Comparison of ENCODE assay signal across 38 cellular contexts in the genomic region with DNA sequence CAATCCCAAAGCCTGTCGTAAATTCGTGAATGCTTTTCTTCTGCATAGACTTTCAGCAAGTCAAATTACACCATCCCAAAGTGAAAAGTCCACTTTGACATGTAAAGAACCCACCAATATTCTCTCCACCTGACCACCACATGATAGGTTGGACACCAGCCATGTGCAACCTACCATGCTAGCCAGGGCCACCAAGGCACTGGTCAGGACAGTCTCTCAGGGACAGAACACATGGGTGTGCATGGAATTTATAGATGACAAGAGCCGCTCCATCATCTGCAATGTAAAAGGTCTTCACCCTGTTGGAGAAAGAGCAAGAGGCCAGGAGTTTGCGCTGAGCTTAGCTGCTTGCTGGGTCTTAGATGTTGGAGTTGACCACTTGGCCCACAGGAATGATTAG. TPM values are rescaled to one million over a fixed set of nuclear protein-coding genes. Genes with fewer than 3 reads are reported as not detected.
"Had no signal": no experiment of that assay in that cellular context is flagged by ENCODE, and none has a peak within 500 bp of the region (broad histone marks: within the 10 kb centered on the region; RNA-seq: fewer than 3 reads in every experiment).

No MANE protein-coding gene starts in this region.

- H3K36me3 ChIP-seq: MG63 had no signal

- H3K4me3 ChIP-seq: MG63 had no signal

- H3K9ac ChIP-seq: KMS-11 had no signal

- DNase-seq: Kasumi-1, MG63, MM.1S, MV-4-11, NCI-H1048, NCI-H1092, NCI-H1092 treated with DMSO at 0.1 percent for 48 hours, NCI-H1105, NCI-H1105 treated with DMSO at 0.1 percent for 48 hours, NCI-H1417, NCI-H1417 treated with DMSO at 0.1 percent for 48 hours, NCI-H1436, NCI-H1436 treated with DMSO at 0.1 percent for 48 hours, NCI-H146, NCI-H1694, NCI-H1694 treated with DMSO at 0.1 percent for 48 hours, NCI-H187, NCI-H187 treated with DMSO at 0.1 percent for 48 hours, NCI-H1930, NCI-H2029, NCI-H2029 treated with DMSO at 0.1 percent for 48 hours, NCI-H2081, NCI-H2081 treated with DMSO at 0.1 percent for 48 hours, NCI-H2107, NCI-H2171, NCI-H2171 treated with DMSO at 0.1 percent for 48 hours, NCI-H2227 treated with DMSO at 0.1 percent for 48 hours, NCI-H226, NCI-H345, NCI-H446, NCI-H446 treated with DMSO at 0.1 percent for 48 hours, NCI-H510A, NCI-H510A treated with DMSO at 0.1 percent for 48 hours had no signal

- H3K4me2 ChIP-seq: KMS-11 had no signal

- H3K27ac ChIP-seq: KMS-11 had no signal

- H3K9me3 ChIP-seq: MG63 had no signal

RNA-seq across cellular contexts. Expression of a gene that starts 5.4 kb away (rescaled TPM):
- total RNA-seq: LHCN-M2, M059J, MCF 10A, NCI-H460 had no signal

RNA-seq across cellular contexts. Expression of a gene that starts 13.4 kb away (rescaled TPM):
- total RNA-seq: LHCN-M2, M059J, MCF 10A, NCI-H460 had no signal

RNA-seq across cellular contexts. Expression of a gene that starts 31.4 kb away (rescaled TPM):
- total RNA-seq: LHCN-M2, M059J, MCF 10A, NCI-H460 had no signal

RNA-seq across cellular contexts. Expression of a gene that starts 51.6 kb away (rescaled TPM):
- total RNA-seq: LHCN-M2, M059J, MCF 10A, NCI-H460 had no signal
